In genomic region chr16:50167603-50168002, GRCh38 we compare ENCODE assay signal across 11 cellular contexts. TPM values are rescaled to one million over a fixed set of nuclear protein-coding genes. Genes with fewer than 3 reads are reported as not detected.
A peak's percentile ranks its signal among the peaks of the same experiment; 100 is the strongest.
DNase-seq lines count a peak whose midpoint lies in the region; ATAC-seq, FAIRE-seq and TF ChIP-seq lines count a peak whose summit lies in the region.
"Had no signal": no experiment of that assay in that cellular context is flagged by ENCODE, and none has a peak within 500 bp of the region (broad histone marks: within the 10 kb centered on the region; RNA-seq: fewer than 3 reads in every experiment).

No MANE protein-coding gene starts in this region.

- no peak for ATAC-seq in CD8-positive, alpha-beta T cell
- ATAC-seq in GM12878 (no peak), GM19467 (IDR thresholded peaks at IDR 0.05; ENCODE audit: unreplicated experiment) (no peak), GM21390 (IDR thresholded peaks at IDR 0.05; ENCODE audit: unreplicated experiment) (no peak)
- ATAC-seq: Panc1 had no signal

- CTCF ChIA-PET in CD8-positive, alpha-beta T cell (lab: Charles Lee) = interaction anchor here (0.8 to 1.5 kb wide), 3 partner anchors 43 to 639 kb away, joined by 3 to 4 read pairs (median 4); no protein-coding TSS in a partner anchor
- CTCF ChIA-PET in GM12878 (lab: Yijun Ruan, JAX) = interaction anchor here (0.7 to 2.3 kb wide), 7 partner anchors 9 to 397 kb away, joined by 3 to 12 read pairs (median 5); partner anchors contain the start of gene CNEP1R1

- no peaks in the 10 kb centered on the region for H3K9me3 Mint-ChIP-seq in CD8-positive, alpha-beta T cell
- no peaks in the 10 kb centered on the region for H3K9me3 Mint-ChIP-seq in nephron

- H4K20me1 ChIP-seq in Loucy (ENCODE audit: insufficient read depth, low read length, poor library complexity, severe bottlenecking) (peaks cover 8% of the 10 kb centered on the region), GM12878 (ENCODE audit: control insufficient read depth, insufficient read depth) (no peaks in the 10 kb centered on the region)

- peaks cover 31% of the 10 kb centered on the region for H3K4me1 ChIP-seq in CD8-positive, alpha-beta T cell (ENCODE audit: insufficient read depth, low read length)
- H3K4me1 ChIP-seq in Loucy (ENCODE audit: insufficient read depth, low read length, poor library complexity, severe bottlenecking) = peaks cover 26% of the 10 kb centered on the region
- peaks cover 12% of the 10 kb centered on the region; the same call in 1 of the 2 replicates for H3K4me1 ChIP-seq in GM12878 (ENCODE audit: control insufficient read depth, insufficient read depth, low read length)

- in situ Hi-C loops in GM12878 (cut with MboI) = no loop called here

- H3K79me2 ChIP-seq in Loucy (ENCODE audit: insufficient read depth, low read length) (peaks cover 86% of the 10 kb centered on the region), GM12878 (ENCODE audit: control insufficient read depth, insufficient read depth, low read length) (peaks cover 66% of the 10 kb centered on the region)

- H3K27ac Mint-ChIP-seq in CD8-positive, alpha-beta T cell = peak overlapping the region; percentile 86
- H3K27ac Mint-ChIP-seq in nephron = peak overlapping the region; percentile 31 to 85 (median 32)

- H3K9me2 ChIP-seq in Loucy (replicated peaks; ENCODE audit: low read depth, low read length) = no peaks in the 10 kb centered on the region

- H3K27me3 Mint-ChIP-seq in CD8-positive, alpha-beta T cell (ENCODE audit: low read depth) = no peaks in the 10 kb centered on the region
- no peaks in the 10 kb centered on the region for H3K27me3 Mint-ChIP-seq in nephron (ENCODE audit: low read depth)

- no TSS peak for BruUV-seq in GM12878 (replicated peaks; lab: Mats Ljungman, UMichigan)

- FAIRE-seq in GM12878 (lab: Jason Lieb, UNC) = no peak

- peak overlapping the region; percentile 63 for H3K9ac ChIP-seq in Loucy (ENCODE audit: low read depth, low read length, poor library complexity, severe bottlenecking)
- no peak overlapping the region for H3K9ac ChIP-seq in GM12878 (ENCODE audit: control insufficient read depth, insufficient read depth, low read length)

- no peak for TF ChIP-seq RAD21 in GM12878 (IDR thresholded peaks at IDR 0.05; ENCODE audit: insufficient read depth, low read depth, low read length)

- DNase-seq in CD8-positive, alpha-beta T cell = no peak
- DNase-seq in GM12878 (ENCODE audit: low read depth, low spot score) = no peak
- no peak for DNase-seq in occipital lobe (lab: John Stamatoyannopoulos, UW)
- DNase-seq: left cardiac atrium, NCI-H1105 treated with DMSO at 0.1 percent for 48 hours, T-helper 9 cell had no signal

- SMC1A ChIA-PET in GM12878 (lab: Charles Lee; ENCODE audit: uncharacterized antibody, unreplicated experiment) = interaction anchor here (1.1 to 4.1 kb wide), 8 partner anchors 12 to 143 kb away, joined by 3 to 20 read pairs (median 4); partner anchors contain the start of gene CNEP1R1

- peaks cover 12% of the 10 kb centered on the region for H3K36me3 Mint-ChIP-seq in CD8-positive, alpha-beta T cell
- H3K36me3 Mint-ChIP-seq in nephron (ENCODE audit: low read depth) = peaks cover 8% of the 10 kb centered on the region

- no peak overlapping the region for H3K4me3 ChIP-seq in CD8-positive, alpha-beta T cell (ENCODE audit: low read depth, low read length)
- H3K4me3 ChIP-seq in Loucy (ENCODE audit: low read length, poor library complexity, severe bottlenecking) (no peak overlapping the region), GM12878 (no peak overlapping the region; the same call in 1 of the 2 replicates)

- no peak for TF ChIP-seq POLR2A in GM12878 (IDR thresholded peaks at IDR 0.05; ENCODE audit: low read depth, low read length)

- no peak overlapping the region for H3K27ac ChIP-seq in CD8-positive, alpha-beta T cell (ENCODE audit: low read depth, low read length)
- peak overlapping the region; percentile 9; the same call in 1 of the 2 replicates for H3K27ac ChIP-seq in GM12878 (ENCODE audit: control insufficient read depth, insufficient read depth)

- peak overlapping the region; percentile 71 for H3K4me3 Mint-ChIP-seq in CD8-positive, alpha-beta T cell
- peak overlapping the region in 1 of 3 experiments; percentile 12 for H3K4me3 Mint-ChIP-seq in nephron

- H3K4me2 ChIP-seq in Loucy (ENCODE audit: low read depth, low read length, poor library complexity, severe bottlenecking) = peak overlapping the region; percentile 66
- H3K4me2 ChIP-seq in GM12878 (ENCODE audit: control insufficient read depth, insufficient read depth) = no peak overlapping the region; the same call in 1 of the 2 replicates

- intact Hi-C loops in CD8-positive, alpha-beta T cell (cut with DNase I, micrococcal nuclease) = no loop called here
- intact Hi-C loops in GM12878 (cut with micrococcal nuclease; ENCODE audit: unreplicated experiment) = no loop called here

- RAD21 ChIA-PET in GM12878 (lab: Charles Lee; ENCODE audit: unreplicated experiment) = interaction anchor here (0.7 to 2.0 kb wide), 4 partner anchors 13 to 639 kb away, joined by 3 to 8 read pairs (median 3); no protein-coding TSS in a partner anchor

- POLR2A ChIA-PET in CD8-positive, alpha-beta T cell (lab: Charles Lee) = no interaction called here
- POLR2A ChIA-PET in GM12878 (lab: Charles Lee) = interaction anchor here (0.6 to 0.7 kb wide), 3 partner anchors 17 to 160 kb away, joined by 3 to 5 read pairs (median 3); no protein-coding TSS in a partner anchor

- no peak for TF ChIP-seq EP300 in GM12878 (IDR thresholded peaks at IDR 0.05; ENCODE audit: borderline replicate concordance in 1 of 2, control insufficient read depth in 1 of 2, low read depth in 2 of 2, low read length in 2 of 2)

- TF ChIP-seq CTCF in CD8-positive, alpha-beta T cell (IDR thresholded peaks at IDR 0.05) = no peak
- TF ChIP-seq CTCF in Loucy (conservative IDR thresholded peaks at IDR 0.05; ENCODE audit: low read length) (no peak), GM12878 (IDR thresholded peaks at IDR 0.05 in 2 of 3, conservative IDR thresholded peaks at IDR 0.05 in 1 of 3; ENCODE audit: control insufficient read depth in 2 of 3, extremely low read depth in 1 of 3, insufficient read depth in 1 of 3, low read depth in 3 of 3, low read length in 3 of 3) (no peak), nephron (IDR thresholded peaks at IDR 0.05; ENCODE audit: unreplicated experiment in 3 of 3) (no peak)

- WGBS in GM12878 (ENCODE audit: insufficient coverage, insufficient replicate concordance, low lambda C conversion rate, missing lambda C conversion rate) = 79% methylated on average over 7 of the region's 7 CpGs

- no peaks in the 10 kb centered on the region for H3K36me3 ChIP-seq in CD8-positive, alpha-beta T cell (ENCODE audit: insufficient read depth, low read length)
- no peaks in the 10 kb centered on the region for H3K36me3 ChIP-seq in Loucy (ENCODE audit: insufficient read depth, low read length)
- H3K36me3 ChIP-seq in GM12878 (ENCODE audit: control insufficient read depth in 2 of 2, insufficient read depth in 2 of 2, low read length in 1 of 2) = no peaks in the 10 kb centered on the region

- peaks cover 56% of the 10 kb centered on the region for H3K4me1 Mint-ChIP-seq in CD8-positive, alpha-beta T cell (ENCODE audit: low read depth)
- H3K4me1 Mint-ChIP-seq in nephron = peaks cover 23% of the 10 kb centered on the region

- 0 out of 2 replicates have a peak, but pooled peaks cover 2% of the 10 kb centered on the region for H3F3A ChIP-seq in Loucy (ENCODE audit: low read depth)

- no peaks in the 10 kb centered on the region for H3K9me3 ChIP-seq in CD8-positive, alpha-beta T cell (ENCODE audit: low read length)
- H3K9me3 ChIP-seq in Loucy (ENCODE audit: insufficient read depth, low read depth, low read length) = no peaks in the 10 kb centered on the region
- no peaks in the 10 kb centered on the region; the same call in 2 of the 3 replicates for H3K9me3 ChIP-seq in GM12878 (replicated peaks; ENCODE audit: control insufficient read depth, insufficient read depth, low read length)

- no peaks in the 10 kb centered on the region for H3K27me3 ChIP-seq in CD8-positive, alpha-beta T cell (ENCODE audit: insufficient read depth, low read length)
- no peaks in the 10 kb centered on the region for H3K27me3 ChIP-seq in Loucy (ENCODE audit: insufficient read depth, low read length, poor library complexity, severe bottlenecking)
- no peaks in the 10 kb centered on the region for H3K27me3 ChIP-seq in GM12878 (replicated peaks in 1 of 2; ENCODE audit: control insufficient read depth in 2 of 2, insufficient read depth in 2 of 2, low read length in 1 of 2)

- no peak overlapping the region for H2AFZ ChIP-seq in Loucy (ENCODE audit: low read length)
- no peak overlapping the region for H2AFZ ChIP-seq in GM12878 (ENCODE audit: control insufficient read depth, low read depth, low read length)

TF ChIP-seq in GM12878, 131 proteins besides CTCF, POLR2A, EP300 and RAD21 (continues in another document):
- TF ChIP-seq CHD4 (IDR thresholded peaks at IDR 0.05) (no peak), SMARCA5 (IDR thresholded peaks at IDR 0.05) (no peak), RBBP5 (conservative IDR thresholded peaks at IDR 0.05) (no peak), KAT2A (conservative IDR thresholded peaks at IDR 0.05; ENCODE audit: control insufficient read depth, low read depth, low read length) (no peak), BACH1 (IDR thresholded peaks at IDR 0.05; ENCODE audit: borderline replicate concordance) (no peak), ZNF217 (IDR thresholded peaks at IDR 0.05) (no peak), HDAC2 (IDR thresholded peaks at IDR 0.05) (no peak), MXI1 (IDR thresholded peaks at IDR 0.05; ENCODE audit: low read depth, low read length) (no peak), SRF (IDR thresholded peaks at IDR 0.05; ENCODE audit: low read depth in 2 of 2, low read length in 2 of 2) (no peak), MYB (IDR thresholded peaks at IDR 0.05; ENCODE audit: borderline replicate concordance, low read depth, low read length) (no peak)

RNA-seq across cellular contexts. Expression of gene TENT4B, which starts 14.5 kb away (rescaled TPM):
- 10 to 100 TPM; 60.2 to 62.1 TPM for total RNA-seq in CD8-positive, alpha-beta T cell
- 17.1 and 18.2 TPM in 2 replicates for total RNA-seq in GM12878 (2013; cell fraction: nucleolus; rRNA removed)
- total RNA-seq in GM12878 (2014; rRNA removed) (10.0 and 10.8 TPM in 2 replicates), GM12878 (2014; rRNA removed; fragmentation: Illumina TruSeq; extraction: Trizol) (9.8 and 10.7 TPM in 2 replicates), GM12878 (2021) (13.0 and 15.4 TPM in 2 replicates), occipital lobe (31.4 TPM)
- 4.1 TPM for polyA plus RNA-seq in GM12878 (2011; ENCODE audit: low read depth)
- polyA plus RNA-seq in GM12878 (2011; rRNA removed) (12.5 and 18.5 TPM in 2 replicates), GM12878 (2014; fragmentation: Illumina TruSeq; extraction: Trizol) (13.4 and 17.0 TPM in 2 replicates), GM12878 (2014; fragmentation: Nextera tagmentation; extraction: Ambion mirVana) (10 to 100 TPM; 11.7 to 16.7 TPM), GM12878 (2014; rRNA removed) (7.3 and 9.0 TPM in 2 replicates), GM12878 (2016; fragmentation: Nextera tagmentation; extraction: Ambion mirVana) (1 to 10 TPM; 4.4 to 8.4 TPM)
- polyA plus RNA-seq in GM12878 (2011; cell fraction: cytosol; rRNA removed) = 5.7 and 6.2 TPM in 2 replicates
- 4.8 TPM in 2 replicates for polyA plus RNA-seq in GM12878 (2011; cell fraction: nucleus; rRNA removed)
- 6.2 and 8.1 TPM in 2 replicates for polyA plus RNA-seq in GM12878 (2012)
- polyA minus RNA-seq in GM12878 (2011; rRNA and poly(A)+ RNA removed) = 13.0 and 20.9 TPM in 2 replicates
- 8.7 and 8.8 TPM in 2 replicates for polyA minus RNA-seq in GM12878 (2011; cell fraction: cytosol; rRNA and poly(A)+ RNA removed)
- 3.3 and 6.9 TPM in 2 replicates for polyA minus RNA-seq in GM12878 (2011; cell fraction: nucleus; rRNA and poly(A)+ RNA removed)
